17 cellular contexts compared by ENCODE assay signal in genomic region chr12:19483727-19484126, GRCh38. TPM values are rescaled to one million over a fixed set of nuclear protein-coding genes. Genes with fewer than 3 reads are reported as not detected.
DNase-seq lines count a peak whose midpoint lies in the region; ATAC-seq and TF ChIP-seq lines count a peak whose summit lies in the region.
"Had no signal": no experiment of that assay in that cellular context is flagged by ENCODE, and none has a peak within 500 bp of the region (broad histone marks: within the 10 kb centered on the region; RNA-seq: fewer than 3 reads in every experiment).

No MANE protein-coding gene starts in this region.

- H3K27me3 ChIP-seq in breast epithelium: no peaks in the 10 kb centered on the region
- no peaks in the 10 kb centered on the region for H3K27me3 ChIP-seq in testis
- H3K27me3 ChIP-seq: heart right ventricle had no signal

- H3K4me3 Mint-ChIP-seq in MCF 10A (ENCODE audit: unreplicated experiment): peak overlapping the region; percentile 62
- H3K4me3 Mint-ChIP-seq in activated naive CD8-positive, alpha-beta T cell: peak overlapping the region; percentile 66
- H3K4me3 Mint-ChIP-seq: activated B cell treated with CpG ODN at 0.5 μM for 24 hours had no signal

- H3K9me3 ChIP-seq in breast epithelium: peaks cover 12% of the 10 kb centered on the region in 2 donors
- no peaks in the 10 kb centered on the region for H3K9me3 ChIP-seq in testis

- CTCF ChIA-PET in MCF 10A (lab: Yijun Ruan, JAX): interaction anchor here (1.3 kb wide), 1 partner anchor 10 kb away, joined by 3 read pairs; no protein-coding TSS in a partner anchor

- H3K4me3 ChIP-seq in breast epithelium (no peak overlapping the region), testis (no peak overlapping the region)
- H3K4me3 ChIP-seq: heart right ventricle, PC-9 had no signal

- H3K27ac ChIP-seq in breast epithelium: no peak overlapping the region
- no peak overlapping the region for H3K27ac ChIP-seq in testis
- H3K27ac ChIP-seq: PC-9 had no signal

- TF ChIP-seq CTCF in MCF 10A (IDR thresholded peaks at IDR 0.05; ENCODE audit: unreplicated experiment): no peak
- no peak for TF ChIP-seq CTCF in breast epithelium (IDR thresholded peaks at IDR 0.05)
- no peak for TF ChIP-seq CTCF in testis (IDR thresholded peaks at IDR 0.05)

- H3K36me3 ChIP-seq in breast epithelium (no peaks in the 10 kb centered on the region), testis (ENCODE audit: low read depth, missing control alignments) (no peaks in the 10 kb centered on the region)

- peaks cover 37% of the 10 kb centered on the region for H3K4me1 Mint-ChIP-seq in MCF 10A (ENCODE audit: insufficient read depth, unreplicated experiment)
- peaks cover 67% of the 10 kb centered on the region for H3K4me1 Mint-ChIP-seq in activated naive CD8-positive, alpha-beta T cell (ENCODE audit: low read depth)

- POLR2A ChIA-PET in MCF 10A (lab: Yijun Ruan, JAX): interaction anchor here (0.8 to 2.8 kb wide), 9 partner anchors 10 to 70 kb away, joined by 4 to 18 read pairs (median 5); no protein-coding TSS in a partner anchor

- H3K4me1 ChIP-seq in breast epithelium (no peaks in the 10 kb centered on the region), testis (peaks cover 18% of the 10 kb centered on the region)

- ATAC-seq in esophagus mucosa (peak; percentile 53), HG02798 (IDR thresholded peaks at IDR 0.05; ENCODE audit: poor library complexity, unreplicated experiment) (no peak), GM18867 (IDR thresholded peaks at IDR 0.05; ENCODE audit: unreplicated experiment) (no peak), Right ventricle myocardium superior (ENCODE audit: poor library complexity) (no peak)

- H3K27ac Mint-ChIP-seq in MCF 10A (ENCODE audit: low read depth, unreplicated experiment): peak overlapping the region; percentile 85
- peak overlapping the region; percentile 84 for H3K27ac Mint-ChIP-seq in activated naive CD8-positive, alpha-beta T cell
- H3K27ac Mint-ChIP-seq: activated B cell treated with CpG ODN at 0.5 μM for 24 hours had no signal

- no peaks in the 10 kb centered on the region for H3K9me3 Mint-ChIP-seq in MCF 10A (ENCODE audit: unreplicated experiment)
- peaks cover 6% of the 10 kb centered on the region for H3K9me3 Mint-ChIP-seq in activated naive CD8-positive, alpha-beta T cell (ENCODE audit: low read depth)

- no peaks in the 10 kb centered on the region for H3K27me3 Mint-ChIP-seq in MCF 10A (ENCODE audit: insufficient read depth, unreplicated experiment)
- H3K27me3 Mint-ChIP-seq in activated naive CD8-positive, alpha-beta T cell: no peaks in the 10 kb centered on the region
- H3K27me3 Mint-ChIP-seq: activated B cell treated with CpG ODN at 0.5 μM for 24 hours had no signal

- intact Hi-C loops in MCF 10A (cut with micrococcal nuclease) (loop anchor here (2.0 kb wide), 1 partner anchor 39 kb away; no protein-coding TSS in a partner anchor), breast epithelium (cut with DNase I; ENCODE audit: low total_unique reads) (no loop called here), testis (cut with DNase I; ENCODE audit: low total_unique reads) (no loop called here), Right ventricle myocardium superior (cut with DNase I) (no loop called here)

- peaks cover 18% of the 10 kb centered on the region for H3K36me3 Mint-ChIP-seq in MCF 10A (ENCODE audit: insufficient read depth, unreplicated experiment)
- peaks cover 36% of the 10 kb centered on the region for H3K36me3 Mint-ChIP-seq in activated naive CD8-positive, alpha-beta T cell

- 76 to 81% methylated on average over 4 of the region's 4 CpGs for WGBS in testis, 2 donors

- DNase-seq in MCF 10A (ENCODE audit: unreplicated experiment) (peak; percentile 90), breast epithelium (ENCODE audit: low spot score in 2 of 2) (no peak), testis (no peak), Right ventricle myocardium superior (no peak)
- DNase-seq: activated B cell treated with CpG ODN at 0.5 μM for 24 hours, DMS153, GOT3, heart right ventricle, KBM-7, kidney glomerular epithelial cell, NCI-H1436 treated with DMSO at 0.1 percent for 48 hours, NCI-H510A, PC-9 had no signal

- TF ChIP-seq POLR2A in breast epithelium (IDR thresholded peaks at IDR 0.05) (no peak), testis (IDR thresholded peaks at IDR 0.05) (no peak)

- no TSS peak for BruUV-seq in MCF 10A (replicated peaks; lab: Mats Ljungman, UMichigan)

RNA-seq across cellular contexts. Expression of gene AEBP2, which starts 44.4 kb away (rescaled TPM):
- 41.0 and 49.2 TPM in 2 replicates for total RNA-seq in MCF 10A (2022)
- total RNA-seq in breast epithelium: 10 to 100 TPM; 38.2 to 50.3 (median 42.0) TPM
- total RNA-seq in esophagus mucosa: 38.4 TPM
- total RNA-seq in testis: 10 to 100 TPM; 57.7 to 62.0 TPM
- 30.8 TPM for polyA plus RNA-seq in testis (ENCODE audit: insufficient read depth, low read depth, low replicate concordance)
- 27.5 TPM for total RNA-seq in Right ventricle myocardium superior
